ENCODE assay signal across 8 cellular contexts in the genomic region with DNA sequence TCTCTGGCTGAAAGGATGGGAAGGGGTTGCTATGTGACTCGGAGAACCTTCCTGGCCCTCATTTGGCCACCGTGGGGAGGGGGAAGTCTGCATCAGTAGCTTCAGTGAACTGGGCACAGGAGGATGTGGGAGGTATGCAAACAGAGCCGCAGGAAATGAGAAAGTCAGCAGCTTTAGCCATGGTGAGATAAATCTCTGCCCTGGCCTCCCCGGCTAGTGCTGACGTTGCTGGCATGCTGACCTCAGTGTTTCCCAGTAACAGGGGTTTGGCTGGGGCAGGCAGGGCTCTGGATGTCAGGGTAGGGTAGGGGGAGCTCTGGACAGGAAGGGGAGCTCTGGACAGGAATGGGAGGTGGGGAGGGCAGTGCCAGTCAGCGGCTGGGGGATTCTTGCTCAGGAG. TPM values are rescaled to one million over a fixed set of nuclear protein-coding genes. Genes with fewer than 3 reads are reported as not detected.
A peak's percentile ranks its signal among the peaks of the same experiment; 100 is the strongest.
DNase-seq lines count a peak whose midpoint lies in the region; ATAC-seq and TF ChIP-seq lines count a peak whose summit lies in the region.

No MANE protein-coding gene starts in this region.

- no peak overlapping the region for H3K4ac ChIP-seq in H9 (ENCODE audit: low read depth, low read length)

- no peak overlapping the region for H3K9ac ChIP-seq in H9 (ENCODE audit: extremely low read depth, insufficient read length, low read length)

- peak overlapping the region; percentile 18 for H3K4me3 ChIP-seq in CD8-positive, alpha-beta T cell (ENCODE audit: low read depth, low read length)

- H2BK12ac ChIP-seq in H9 (ENCODE audit: insufficient read length, low read depth, low read length), result no peak overlapping the region

- no peaks in the 10 kb centered on the region for H4K20me1 ChIP-seq in H9 (ENCODE audit: control insufficient read depth, insufficient read depth, insufficient read length)

- no peaks in the 10 kb centered on the region for H3K27me3 ChIP-seq in CD8-positive, alpha-beta T cell (ENCODE audit: insufficient read depth, low read length)
- no peaks in the 10 kb centered on the region for H3K27me3 ChIP-seq in H9 (ENCODE audit: insufficient read depth, low read length)

- no peak overlapping the region for H2AK5ac ChIP-seq in H9 (ENCODE audit: insufficient read length, low read length)

- H3K4me1 ChIP-seq in CD8-positive, alpha-beta T cell (ENCODE audit: insufficient read depth, low read length), result peaks cover 55% of the 10 kb centered on the region
- H3K4me1 ChIP-seq in H9 (ENCODE audit: insufficient read depth, low read length), result peaks cover 11% of the 10 kb centered on the region

- no peak for TF ChIP-seq CTCF in CD8-positive, alpha-beta T cell (IDR thresholded peaks at IDR 0.05)
- no peak for TF ChIP-seq CTCF in H9 (conservative IDR thresholded peaks at IDR 0.05)

- H3K9me3 Mint-ChIP-seq in CD8-positive, alpha-beta T cell, result no peaks in the 10 kb centered on the region
- no peaks in the 10 kb centered on the region for H3K9me3 Mint-ChIP-seq in H9

- intact Hi-C loops in CD8-positive, alpha-beta T cell (cut with DNase I, micrococcal nuclease), result loop anchor here (2.0 to 10.0 kb wide), 4 partner anchors 53 to 443 kb away; a partner anchor contains a TSS

- no peaks in the 10 kb centered on the region for H3K9me3 ChIP-seq in CD8-positive, alpha-beta T cell (ENCODE audit: low read length)
- no peaks in the 10 kb centered on the region for H3K9me3 ChIP-seq in H9 (ENCODE audit: control insufficient read depth, low read depth, low read length)

- no peak overlapping the region for H3K18ac ChIP-seq in H9 (ENCODE audit: insufficient read length, low read depth, low read length)

- no peaks in the 10 kb centered on the region for H3K79me2 ChIP-seq in H9 (ENCODE audit: insufficient read depth, low read length)

- no peak overlapping the region for H4K5ac ChIP-seq in H9 (ENCODE audit: insufficient read length, low read depth, low read length)

- H2BK15ac ChIP-seq in H9 (ENCODE audit: low read depth, low read length), result no peak overlapping the region

- no peaks in the 10 kb centered on the region for H3K79me1 ChIP-seq in H9 (ENCODE audit: insufficient read depth, low read depth, low read length, poor library complexity, severe bottlenecking)

- no peak for ATAC-seq in CD8-positive, alpha-beta T cell
- ATAC-seq in GM21528 (IDR thresholded peaks at IDR 0.05; ENCODE audit: low FRiP score, unreplicated experiment) (no peak), HG02610 (IDR thresholded peaks at IDR 0.05; ENCODE audit: unreplicated experiment) (no peak)

- H3K4me3 Mint-ChIP-seq in CD8-positive, alpha-beta T cell, result peak overlapping the region; percentile 77
- H3K4me3 Mint-ChIP-seq in H9, result peak overlapping the region in 1 of 2 experiments; percentile 67; a peak in 3 of 5 replicates

- H3K4me2 ChIP-seq in H9 (ENCODE audit: insufficient read depth, insufficient read length, low read length), result no peak overlapping the region

- no peak overlapping the region for H3T11ph ChIP-seq in H9 (ENCODE audit: low read length)

- no peak overlapping the region for H2BK5ac ChIP-seq in H9 (ENCODE audit: insufficient read length, low read length)

- H2BK20ac ChIP-seq in H9 (ENCODE audit: low read depth, low read length, poor library complexity, severe bottlenecking), result no peak overlapping the region

- no peaks in the 10 kb centered on the region for H3K23me2 ChIP-seq in H9 (ENCODE audit: insufficient read length, low read depth, low read length, poor library complexity, severe bottlenecking)

- POLR2A ChIA-PET in CD8-positive, alpha-beta T cell (lab: Charles Lee), result interaction anchor here (1.1 to 4.9 kb wide), 9 partner anchors 9 to 192 kb away, joined by 3 to 43 read pairs (median 6); a partner anchor contains a TSS

- DNase-seq in CD8-positive, alpha-beta T cell, result no peak
- DNase-seq in H9 (no peak), astrocyte of the hippocampus (ENCODE audit: low read depth, low spot score) (peak; percentile 78), medulla oblongata (ENCODE audit: extremely low spot score) (peak; percentile 44), GDM1 (lab: John Stamatoyannopoulos, UW) (no peak), putamen (ENCODE audit: low spot score) (no peak)

- H3K27ac Mint-ChIP-seq in CD8-positive, alpha-beta T cell, result peak overlapping the region; percentile 96
- H3K27ac Mint-ChIP-seq in H9, result peak overlapping the region; percentile 9 to 82 (median 33); a peak in 5 of 7 replicates

- H3K36me3 ChIP-seq in CD8-positive, alpha-beta T cell (ENCODE audit: insufficient read depth, low read length), result no peaks in the 10 kb centered on the region

- H2BK120ac ChIP-seq in H9 (ENCODE audit: low read depth, low read length, poor library complexity, severe bottlenecking), result no peak overlapping the region

- no peak overlapping the region for H3K56ac ChIP-seq in H9 (ENCODE audit: insufficient read length, low read depth, low read length)

- H4K91ac ChIP-seq in H9 (ENCODE audit: insufficient read length, low read depth, low read length), result no peak overlapping the region

- CTCF ChIA-PET in CD8-positive, alpha-beta T cell (lab: Charles Lee), result interaction anchor here (0.7 to 11.0 kb wide), 25 partner anchors 9 to 259 kb away, joined by 3 to 255 read pairs (median 5); a partner anchor contains a TSS

- no peak overlapping the region for H3K23ac ChIP-seq in H9 (ENCODE audit: insufficient read length, low read depth, low read length)

- no peaks in the 10 kb centered on the region for H3K27me3 Mint-ChIP-seq in CD8-positive, alpha-beta T cell (ENCODE audit: low read depth)
- H3K27me3 Mint-ChIP-seq in H9 (ENCODE audit: low read depth), result peaks cover 6% of the 10 kb centered on the region

- H3K14ac ChIP-seq in H9 (ENCODE audit: insufficient read depth, low read length), result peak overlapping the region; percentile 58; the same call in 1 of the 2 replicates

- no peak overlapping the region for H4K8ac ChIP-seq in H9 (replicated peaks; ENCODE audit: insufficient read length, low read depth, low read length)

- peaks cover 54% of the 10 kb centered on the region for H3K4me1 Mint-ChIP-seq in CD8-positive, alpha-beta T cell (ENCODE audit: low read depth)
- H3K4me1 Mint-ChIP-seq in H9, result peaks cover 55 to 62% of the 10 kb centered on the region in 2 experiments

- no peak overlapping the region for H2AFZ ChIP-seq in H9 (ENCODE audit: low read length)

- no CpG with 5 or more reads among the region's 6 CpGs for WGBS in H9 (ENCODE audit: extremely low coverage, insufficient read length, low lambda C conversion rate)

- no peaks in the 10 kb centered on the region for H3K36me3 Mint-ChIP-seq in CD8-positive, alpha-beta T cell
- H3K36me3 Mint-ChIP-seq in H9 (ENCODE audit: insufficient read depth in 1 of 3, low read depth in 3 of 3), result peaks cover 0 to 2% (median 2%) of the 10 kb centered on the region in 3 experiments; a peak in 3 of 7 replicates

- no peak overlapping the region for H3K27ac ChIP-seq in CD8-positive, alpha-beta T cell (ENCODE audit: low read depth, low read length)
- peak overlapping the region; percentile 14 for H3K27ac ChIP-seq in H9 (ENCODE audit: insufficient read length, low read depth, low read length)

RNA-seq across cellular contexts. Expression of a gene that starts 2.3 kb away (rescaled TPM):
- total RNA-seq in CD8-positive, alpha-beta T cell, result not detected
- total RNA-seq in H9 (2021), result not detected in 2 replicates

RNA-seq across cellular contexts. Expression of a gene that starts 16.6 kb away (rescaled TPM):
- total RNA-seq in CD8-positive, alpha-beta T cell, result not detected
- total RNA-seq in H9 (2021), result not detected in 2 replicates

RNA-seq across cellular contexts. Expression of a gene that starts 26.1 kb away (rescaled TPM):
- total RNA-seq in CD8-positive, alpha-beta T cell, result 1 to 10 TPM; 3.5 to 3.8 TPM
- 65.1 and 66.9 TPM in 2 replicates for total RNA-seq in H9 (2021)

RNA-seq across cellular contexts. Expression of a gene that starts 26.5 kb away (rescaled TPM):
- 100 to 1,000 TPM; 303 to 313 TPM for total RNA-seq in CD8-positive, alpha-beta T cell
- total RNA-seq in H9 (2021), result 314 and 333 TPM in 2 replicates

Comparison
In these comparisons a context has a peak if more than half of its experiments do, and no peak if none do; other contexts are left out.
1. DNase-seq: peak in astrocyte of the hippocampus (single experiment) and medulla oblongata (single experiment); none in CD8-positive, alpha-beta T cell (0 of 7), H9 (single experiment), GDM1 (single experiment) and putamen (single experiment).
2. RNA of a gene that starts 26.1 kb away (total RNA-seq): 65.1 to 66.9 TPM in H9; 3.5 to 3.8 TPM in CD8-positive, alpha-beta T cell; every median in the first group is over 10 times any median in the second.